ENCODE assay signal across 1 cellular context in the genomic region with DNA sequence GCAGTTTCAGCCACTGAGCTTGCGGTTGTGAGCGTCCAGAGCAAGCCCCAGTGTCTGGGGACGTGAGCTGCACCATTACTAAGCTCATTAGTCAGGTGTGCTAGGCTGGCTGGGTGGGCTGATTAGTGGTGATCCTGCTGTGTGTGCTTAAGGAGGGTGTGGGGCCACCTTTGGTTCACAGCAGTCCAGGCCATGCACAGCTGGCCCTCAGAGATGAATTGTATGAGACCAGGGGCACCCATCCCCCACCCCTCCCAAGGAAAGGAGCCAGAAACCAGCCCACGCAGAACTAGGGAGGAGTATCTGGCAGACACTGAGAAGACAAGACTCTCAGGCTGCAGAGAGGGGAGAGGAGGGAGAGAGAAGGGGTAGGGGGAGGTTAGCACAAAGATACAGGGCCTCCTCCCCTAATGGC.
A peak's percentile ranks its signal among the peaks of the same experiment; 100 is the strongest.
TF ChIP-seq lines count a peak whose summit lies in the region.

No MANE protein-coding gene starts in this region.

TF ChIP-seq in K562, 482 proteins besides CTCF, POLR2A, EP300 and RAD21 (continued from another document and continues in another):
- TF ChIP-seq, protein P1, sequence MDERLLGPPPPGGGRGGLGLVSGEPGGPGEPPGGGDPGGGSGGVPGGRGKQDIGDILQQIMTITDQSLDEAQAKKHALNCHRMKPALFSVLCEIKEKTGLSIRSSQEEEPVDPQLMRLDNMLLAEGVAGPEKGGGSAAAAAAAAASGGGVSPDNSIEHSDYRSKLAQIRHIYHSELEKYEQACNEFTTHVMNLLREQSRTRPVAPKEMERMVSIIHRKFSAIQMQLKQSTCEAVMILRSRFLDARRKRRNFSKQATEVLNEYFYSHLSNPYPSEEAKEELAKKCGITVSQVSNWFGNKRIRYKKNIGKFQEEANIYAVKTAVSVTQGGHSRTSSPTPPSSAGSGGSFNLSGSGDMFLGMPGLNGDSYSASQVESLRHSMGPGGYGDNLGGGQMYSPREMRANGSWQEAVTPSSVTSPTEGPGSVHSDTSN (CRISPR knock-in tag; IDR thresholded peaks at IDR 0.05; ENCODE audit: low read depth): no peak
- TF ChIP-seq, protein P1 (tag; conservative IDR thresholded peaks at IDR 0.05; ENCODE audit: low read depth): no peak
- no peak for TF ChIP-seq MTF1 (CRISPR knock-in tag; IDR thresholded peaks at IDR 0.05; ENCODE audit: borderline replicate concordance)
- TF ChIP-seq, protein P2, sequence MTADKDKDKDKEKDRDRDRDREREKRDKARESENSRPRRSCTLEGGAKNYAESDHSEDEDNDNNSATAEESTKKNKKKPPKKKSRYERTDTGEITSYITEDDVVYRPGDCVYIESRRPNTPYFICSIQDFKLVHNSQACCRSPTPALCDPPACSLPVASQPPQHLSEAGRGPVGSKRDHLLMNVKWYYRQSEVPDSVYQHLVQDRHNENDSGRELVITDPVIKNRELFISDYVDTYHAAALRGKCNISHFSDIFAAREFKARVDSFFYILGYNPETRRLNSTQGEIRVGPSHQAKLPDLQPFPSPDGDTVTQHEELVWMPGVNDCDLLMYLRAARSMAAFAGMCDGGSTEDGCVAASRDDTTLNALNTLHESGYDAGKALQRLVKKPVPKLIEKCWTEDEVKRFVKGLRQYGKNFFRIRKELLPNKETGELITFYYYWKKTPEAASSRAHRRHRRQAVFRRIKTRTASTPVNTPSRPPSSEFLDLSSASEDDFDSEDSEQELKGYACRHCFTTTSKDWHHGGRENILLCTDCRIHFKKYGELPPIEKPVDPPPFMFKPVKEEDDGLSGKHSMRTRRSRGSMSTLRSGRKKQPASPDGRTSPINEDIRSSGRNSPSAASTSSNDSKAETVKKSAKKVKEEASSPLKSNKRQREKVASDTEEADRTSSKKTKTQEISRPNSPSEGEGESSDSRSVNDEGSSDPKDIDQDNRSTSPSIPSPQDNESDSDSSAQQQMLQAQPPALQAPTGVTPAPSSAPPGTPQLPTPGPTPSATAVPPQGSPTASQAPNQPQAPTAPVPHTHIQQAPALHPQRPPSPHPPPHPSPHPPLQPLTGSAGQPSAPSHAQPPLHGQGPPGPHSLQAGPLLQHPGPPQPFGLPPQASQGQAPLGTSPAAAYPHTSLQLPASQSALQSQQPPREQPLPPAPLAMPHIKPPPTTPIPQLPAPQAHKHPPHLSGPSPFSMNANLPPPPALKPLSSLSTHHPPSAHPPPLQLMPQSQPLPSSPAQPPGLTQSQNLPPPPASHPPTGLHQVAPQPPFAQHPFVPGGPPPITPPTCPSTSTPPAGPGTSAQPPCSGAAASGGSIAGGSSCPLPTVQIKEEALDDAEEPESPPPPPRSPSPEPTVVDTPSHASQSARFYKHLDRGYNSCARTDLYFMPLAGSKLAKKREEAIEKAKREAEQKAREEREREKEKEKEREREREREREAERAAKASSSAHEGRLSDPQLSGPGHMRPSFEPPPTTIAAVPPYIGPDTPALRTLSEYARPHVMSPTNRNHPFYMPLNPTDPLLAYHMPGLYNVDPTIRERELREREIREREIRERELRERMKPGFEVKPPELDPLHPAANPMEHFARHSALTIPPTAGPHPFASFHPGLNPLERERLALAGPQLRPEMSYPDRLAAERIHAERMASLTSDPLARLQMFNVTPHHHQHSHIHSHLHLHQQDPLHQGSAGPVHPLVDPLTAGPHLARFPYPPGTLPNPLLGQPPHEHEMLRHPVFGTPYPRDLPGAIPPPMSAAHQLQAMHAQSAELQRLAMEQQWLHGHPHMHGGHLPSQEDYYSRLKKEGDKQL (CRISPR knock-in tag; IDR thresholded peaks at IDR 0.05; ENCODE audit: borderline replicate concordance): no peak
- TF ChIP-seq, protein P3, sequence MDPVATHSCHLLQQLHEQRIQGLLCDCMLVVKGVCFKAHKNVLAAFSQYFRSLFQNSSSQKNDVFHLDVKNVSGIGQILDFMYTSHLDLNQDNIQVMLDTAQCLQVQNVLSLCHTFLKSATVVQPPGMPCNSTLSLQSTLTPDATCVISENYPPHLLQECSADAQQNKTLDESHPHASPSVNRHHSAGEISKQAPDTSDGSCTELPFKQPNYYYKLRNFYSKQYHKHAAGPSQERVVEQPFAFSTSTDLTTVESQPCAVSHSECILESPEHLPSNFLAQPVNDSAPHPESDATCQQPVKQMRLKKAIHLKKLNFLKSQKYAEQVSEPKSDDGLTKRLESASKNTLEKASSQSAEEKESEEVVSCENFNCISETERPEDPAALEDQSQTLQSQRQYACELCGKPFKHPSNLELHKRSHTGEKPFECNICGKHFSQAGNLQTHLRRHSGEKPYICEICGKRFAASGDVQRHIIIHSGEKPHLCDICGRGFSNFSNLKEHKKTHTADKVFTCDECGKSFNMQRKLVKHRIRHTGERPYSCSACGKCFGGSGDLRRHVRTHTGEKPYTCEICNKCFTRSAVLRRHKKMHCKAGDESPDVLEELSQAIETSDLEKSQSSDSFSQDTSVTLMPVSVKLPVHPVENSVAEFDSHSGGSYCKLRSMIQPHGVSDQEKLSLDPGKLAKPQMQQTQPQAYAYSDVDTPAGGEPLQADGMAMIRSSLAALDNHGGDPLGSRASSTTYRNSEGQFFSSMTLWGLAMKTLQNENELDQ (CRISPR knock-in tag; IDR thresholded peaks at IDR 0.05; ENCODE audit: borderline replicate concordance): no peak
- TF ChIP-seq, protein P4, sequence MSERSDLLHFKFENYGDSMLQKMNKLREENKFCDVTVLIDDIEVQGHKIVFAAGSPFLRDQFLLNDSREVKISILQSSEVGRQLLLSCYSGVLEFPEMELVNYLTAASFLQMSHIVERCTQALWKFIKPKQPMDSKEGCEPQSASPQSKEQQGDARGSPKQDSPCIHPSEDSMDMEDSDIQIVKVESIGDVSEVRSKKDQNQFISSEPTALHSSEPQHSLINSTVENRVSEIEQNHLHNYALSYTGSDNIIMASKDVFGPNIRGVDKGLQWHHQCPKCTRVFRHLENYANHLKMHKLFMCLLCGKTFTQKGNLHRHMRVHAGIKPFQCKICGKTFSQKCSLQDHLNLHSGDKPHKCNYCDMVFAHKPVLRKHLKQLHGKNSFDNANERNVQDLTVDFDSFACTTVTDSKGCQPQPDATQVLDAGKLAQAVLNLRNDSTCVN (CRISPR knock-in tag; IDR thresholded peaks at IDR 0.05): no peak
- TF ChIP-seq, protein P5, sequence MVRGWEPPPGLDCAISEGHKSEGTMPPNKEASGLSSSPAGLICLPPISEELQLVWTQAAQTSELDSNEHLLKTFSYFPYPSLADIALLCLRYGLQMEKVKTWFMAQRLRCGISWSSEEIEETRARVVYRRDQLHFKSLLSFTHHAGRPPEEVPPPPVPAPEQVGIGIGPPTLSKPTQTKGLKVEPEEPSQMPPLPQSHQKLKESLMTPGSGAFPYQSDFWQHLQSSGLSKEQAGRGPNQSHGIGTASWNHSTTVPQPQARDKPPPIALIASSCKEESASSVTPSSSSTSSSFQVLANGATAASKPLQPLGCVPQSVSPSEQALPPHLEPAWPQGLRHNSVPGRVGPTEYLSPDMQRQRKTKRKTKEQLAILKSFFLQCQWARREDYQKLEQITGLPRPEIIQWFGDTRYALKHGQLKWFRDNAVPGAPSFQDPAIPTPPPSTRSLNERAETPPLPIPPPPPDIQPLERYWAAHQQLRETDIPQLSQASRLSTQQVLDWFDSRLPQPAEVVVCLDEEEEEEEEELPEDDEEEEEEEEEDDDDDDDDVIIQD (CRISPR knock-in tag; IDR thresholded peaks at IDR 0.05): no peak
- TF ChIP-seq, protein P6, sequence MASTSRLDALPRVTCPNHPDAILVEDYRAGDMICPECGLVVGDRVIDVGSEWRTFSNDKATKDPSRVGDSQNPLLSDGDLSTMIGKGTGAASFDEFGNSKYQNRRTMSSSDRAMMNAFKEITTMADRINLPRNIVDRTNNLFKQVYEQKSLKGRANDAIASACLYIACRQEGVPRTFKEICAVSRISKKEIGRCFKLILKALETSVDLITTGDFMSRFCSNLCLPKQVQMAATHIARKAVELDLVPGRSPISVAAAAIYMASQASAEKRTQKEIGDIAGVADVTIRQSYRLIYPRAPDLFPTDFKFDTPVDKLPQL (IDR thresholded peaks at IDR 0.05; ENCODE audit: extremely low read depth, insufficient read length): no peak
- TF ChIP-seq ZNF584 (CRISPR knock-in tag; IDR thresholded peaks at IDR 0.05; ENCODE audit: low read depth): no peak
- TF ChIP-seq, protein P7, sequence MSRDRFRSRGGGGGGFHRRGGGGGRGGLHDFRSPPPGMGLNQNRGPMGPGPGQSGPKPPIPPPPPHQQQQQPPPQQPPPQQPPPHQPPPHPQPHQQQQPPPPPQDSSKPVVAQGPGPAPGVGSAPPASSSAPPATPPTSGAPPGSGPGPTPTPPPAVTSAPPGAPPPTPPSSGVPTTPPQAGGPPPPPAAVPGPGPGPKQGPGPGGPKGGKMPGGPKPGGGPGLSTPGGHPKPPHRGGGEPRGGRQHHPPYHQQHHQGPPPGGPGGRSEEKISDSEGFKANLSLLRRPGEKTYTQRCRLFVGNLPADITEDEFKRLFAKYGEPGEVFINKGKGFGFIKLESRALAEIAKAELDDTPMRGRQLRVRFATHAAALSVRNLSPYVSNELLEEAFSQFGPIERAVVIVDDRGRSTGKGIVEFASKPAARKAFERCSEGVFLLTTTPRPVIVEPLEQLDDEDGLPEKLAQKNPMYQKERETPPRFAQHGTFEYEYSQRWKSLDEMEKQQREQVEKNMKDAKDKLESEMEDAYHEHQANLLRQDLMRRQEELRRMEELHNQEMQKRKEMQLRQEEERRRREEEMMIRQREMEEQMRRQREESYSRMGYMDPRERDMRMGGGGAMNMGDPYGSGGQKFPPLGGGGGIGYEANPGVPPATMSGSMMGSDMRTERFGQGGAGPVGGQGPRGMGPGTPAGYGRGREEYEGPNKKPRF (IDR thresholded peaks at IDR 0.05; ENCODE audit: low read depth, low read length): no peak
- no peak for TF ChIP-seq XRCC4 (IDR thresholded peaks at IDR 0.05; ENCODE audit: extremely low read depth, insufficient read depth, insufficient read length)
- TF ChIP-seq ZNF717 (CRISPR knock-in tag; IDR thresholded peaks at IDR 0.05): no peak
- no peak for TF ChIP-seq TAF1 (IDR thresholded peaks at IDR 0.05; ENCODE audit: control insufficient read depth, extremely low read depth, insufficient read depth, low read length, severe bottlenecking)
- TF ChIP-seq, protein P8, sequence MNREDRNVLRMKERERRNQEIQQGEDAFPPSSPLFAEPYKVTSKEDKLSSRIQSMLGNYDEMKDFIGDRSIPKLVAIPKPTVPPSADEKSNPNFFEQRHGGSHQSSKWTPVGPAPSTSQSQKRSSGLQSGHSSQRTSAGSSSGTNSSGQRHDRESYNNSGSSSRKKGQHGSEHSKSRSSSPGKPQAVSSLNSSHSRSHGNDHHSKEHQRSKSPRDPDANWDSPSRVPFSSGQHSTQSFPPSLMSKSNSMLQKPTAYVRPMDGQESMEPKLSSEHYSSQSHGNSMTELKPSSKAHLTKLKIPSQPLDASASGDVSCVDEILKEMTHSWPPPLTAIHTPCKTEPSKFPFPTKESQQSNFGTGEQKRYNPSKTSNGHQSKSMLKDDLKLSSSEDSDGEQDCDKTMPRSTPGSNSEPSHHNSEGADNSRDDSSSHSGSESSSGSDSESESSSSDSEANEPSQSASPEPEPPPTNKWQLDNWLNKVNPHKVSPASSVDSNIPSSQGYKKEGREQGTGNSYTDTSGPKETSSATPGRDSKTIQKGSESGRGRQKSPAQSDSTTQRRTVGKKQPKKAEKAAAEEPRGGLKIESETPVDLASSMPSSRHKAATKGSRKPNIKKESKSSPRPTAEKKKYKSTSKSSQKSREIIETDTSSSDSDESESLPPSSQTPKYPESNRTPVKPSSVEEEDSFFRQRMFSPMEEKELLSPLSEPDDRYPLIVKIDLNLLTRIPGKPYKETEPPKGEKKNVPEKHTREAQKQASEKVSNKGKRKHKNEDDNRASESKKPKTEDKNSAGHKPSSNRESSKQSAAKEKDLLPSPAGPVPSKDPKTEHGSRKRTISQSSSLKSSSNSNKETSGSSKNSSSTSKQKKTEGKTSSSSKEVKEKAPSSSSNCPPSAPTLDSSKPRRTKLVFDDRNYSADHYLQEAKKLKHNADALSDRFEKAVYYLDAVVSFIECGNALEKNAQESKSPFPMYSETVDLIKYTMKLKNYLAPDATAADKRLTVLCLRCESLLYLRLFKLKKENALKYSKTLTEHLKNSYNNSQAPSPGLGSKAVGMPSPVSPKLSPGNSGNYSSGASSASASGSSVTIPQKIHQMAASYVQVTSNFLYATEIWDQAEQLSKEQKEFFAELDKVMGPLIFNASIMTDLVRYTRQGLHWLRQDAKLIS (CRISPR knock-in tag; IDR thresholded peaks at IDR 0.05): no peak
- no peak for TF ChIP-seq SPI1 (IDR thresholded peaks at IDR 0.05; ENCODE audit: borderline replicate concordance, low read depth, low read length)
- peak; percentile 70 to 85; a peak in 3 of 4 replicates for TF ChIP-seq TRIM24 (IDR thresholded peaks at IDR 0.05)
- TF ChIP-seq, protein P9, sequence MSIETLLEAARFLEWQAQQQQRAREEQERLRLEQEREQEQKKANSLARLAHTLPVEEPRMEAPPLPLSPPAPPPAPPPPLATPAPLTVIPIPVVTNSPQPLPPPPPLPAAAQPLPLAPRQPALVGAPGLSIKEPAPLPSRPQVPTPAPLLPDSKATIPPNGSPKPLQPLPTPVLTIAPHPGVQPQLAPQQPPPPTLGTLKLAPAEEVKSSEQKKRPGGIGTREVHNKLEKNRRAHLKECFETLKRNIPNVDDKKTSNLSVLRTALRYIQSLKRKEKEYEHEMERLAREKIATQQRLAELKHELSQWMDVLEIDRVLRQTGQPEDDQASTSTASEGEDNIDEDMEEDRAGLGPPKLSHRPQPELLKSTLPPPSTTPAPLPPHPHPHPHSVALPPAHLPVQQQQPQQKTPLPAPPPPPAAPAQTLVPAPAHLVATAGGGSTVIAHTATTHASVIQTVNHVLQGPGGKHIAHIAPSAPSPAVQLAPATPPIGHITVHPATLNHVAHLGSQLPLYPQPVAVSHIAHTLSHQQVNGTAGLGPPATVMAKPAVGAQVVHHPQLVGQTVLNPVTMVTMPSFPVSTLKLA (conservative IDR thresholded peaks at IDR 0.05): peak in 1 of 2 experiments; percentile 39; a peak in 1 of 4 replicates
- TF ChIP-seq NRF1 (conservative IDR thresholded peaks at IDR 0.05 in 1 of 2, IDR thresholded peaks at IDR 0.05 in 1 of 2): peak; percentile 28 to 52; a peak in 2 of 4 replicates
- peak; percentile 74 for TF ChIP-seq MYNN (IDR thresholded peaks at IDR 0.05)
- TF ChIP-seq MYNN (CRISPR knock-in tag; IDR thresholded peaks at IDR 0.05): no peak
- TF ChIP-seq POLR2G (IDR thresholded peaks at IDR 0.05; ENCODE audit: low read depth, low read length): no peak
- TF ChIP-seq TRIM28 (IDR thresholded peaks at IDR 0.05): no peak
- TF ChIP-seq ZNF311 (CRISPR knock-in tag; IDR thresholded peaks at IDR 0.05): no peak
- TF ChIP-seq ZSCAN32 (CRISPR knock-in tag; IDR thresholded peaks at IDR 0.05): no peak
- peak; percentile 38 for TF ChIP-seq NUFIP1 (IDR thresholded peaks at IDR 0.05; ENCODE audit: partially characterized antibody)
- TF ChIP-seq ATF1 (CRISPR knock-in tag; IDR thresholded peaks at IDR 0.05): no peak
- TF ChIP-seq ATF1 (tag; IDR thresholded peaks at IDR 0.05): 0 out of 2 replicates have a peak, but pooled peaks have one; percentile 10
- TF ChIP-seq CREB1 (IDR thresholded peaks at IDR 0.05): peak; percentile 50
- no peak for TF ChIP-seq CREB1 (CRISPR knock-in tag; IDR thresholded peaks at IDR 0.05)
- no peak for TF ChIP-seq IFI16 (CRISPR knock-in tag; IDR thresholded peaks at IDR 0.05)
